20 cellular contexts compared by ENCODE assay signal in the genomic region with DNA sequence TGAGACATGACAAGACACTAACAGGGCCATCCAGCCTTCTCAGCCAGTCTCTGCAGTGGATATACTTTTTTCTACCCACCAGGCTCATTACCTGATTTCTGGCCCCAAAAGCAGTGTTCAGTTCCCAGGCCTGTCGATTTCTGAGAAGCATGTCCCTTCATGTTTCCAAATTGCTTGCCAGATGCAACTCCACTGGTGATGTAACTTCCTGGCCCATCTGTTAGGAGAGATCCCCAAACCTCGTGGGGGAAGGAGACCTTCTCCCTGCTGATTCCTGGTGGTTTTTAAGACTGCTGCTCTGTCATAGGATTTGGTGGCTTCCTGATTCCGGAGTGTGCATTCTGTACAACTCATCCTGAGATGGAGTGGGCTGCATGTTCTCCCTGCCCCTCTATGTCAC. TPM values are rescaled to one million over a fixed set of nuclear protein-coding genes. Genes with fewer than 3 reads are reported as not detected.
DNase-seq lines count a peak whose midpoint lies in the region; ATAC-seq and TF ChIP-seq lines count a peak whose summit lies in the region.
"Had no signal": no experiment of that assay in that cellular context is flagged by ENCODE, and none has a peak within 500 bp of the region (broad histone marks: within the 10 kb centered on the region; RNA-seq: fewer than 3 reads in every experiment).

No MANE protein-coding gene starts in this region.

- peaks cover 50% of the 10 kb centered on the region for H3K36me3 ChIP-seq in IMR-90 (ENCODE audit: control insufficient read depth, insufficient read depth, low read length)

- H2AK5ac ChIP-seq in IMR-90 (ENCODE audit: low read depth, low read length), result no peak overlapping the region

- no TSS peak for BruUV-seq in IMR-90 (replicated peaks; lab: Mats Ljungman, UMichigan)

- no peak overlapping the region for H3K4me2 ChIP-seq in IMR-90 (ENCODE audit: low read depth, low read length)

- peak overlapping the region; percentile 34 for H3K27ac Mint-ChIP-seq in activated T-cell treated with anti-CD3 and anti-CD28 coated beads, Interleukin-2, amount 50 U/mL, for 24 hours
- H3K27ac Mint-ChIP-seq in activated T-cell treated with anti-CD3 and anti-CD28 coated beads, Interleukin-2, amount 50 U/mL, for 72 hours, result no peak overlapping the region

- H4K91ac ChIP-seq in IMR-90 (ENCODE audit: insufficient read depth, low read depth, low read length), result no peak overlapping the region

- H3K36me3 Mint-ChIP-seq in activated T-cell treated with anti-CD3 and anti-CD28 coated beads, Interleukin-2, amount 50 U/mL, for 24 hours (ENCODE audit: low read depth), result peaks cover 68% of the 10 kb centered on the region
- H3K36me3 Mint-ChIP-seq in activated T-cell treated with anti-CD3 and anti-CD28 coated beads, Interleukin-2, amount 50 U/mL, for 72 hours (ENCODE audit: insufficient read depth in 2 of 2), result peaks cover 5 to 17% of the 10 kb centered on the region in 2 donors

- no peak overlapping the region for H3K4ac ChIP-seq in IMR-90 (ENCODE audit: low read depth, low read length)

- no peaks in the 10 kb centered on the region for H3K4me1 Mint-ChIP-seq in activated T-cell treated with anti-CD3 and anti-CD28 coated beads, Interleukin-2, amount 50 U/mL, for 24 hours (ENCODE audit: low read depth)
- H3K4me1 Mint-ChIP-seq in activated T-cell treated with anti-CD3 and anti-CD28 coated beads, Interleukin-2, amount 50 U/mL, for 72 hours (ENCODE audit: low read depth), result no peaks in the 10 kb centered on the region
- H3K4me1 Mint-ChIP-seq: neural crest cell had no signal

- H3K27me3 Mint-ChIP-seq in activated T-cell treated with anti-CD3 and anti-CD28 coated beads, Interleukin-2, amount 50 U/mL, for 24 hours, result no peaks in the 10 kb centered on the region
- H3K27me3 Mint-ChIP-seq in activated T-cell treated with anti-CD3 and anti-CD28 coated beads, Interleukin-2, amount 50 U/mL, for 72 hours (ENCODE audit: low read depth), result no peaks in the 10 kb centered on the region

- no peaks in the 10 kb centered on the region for H4K20me1 ChIP-seq in IMR-90 (ENCODE audit: insufficient read depth, low read length)

- H2BK20ac ChIP-seq in IMR-90 (ENCODE audit: low read depth, low read length), result no peak overlapping the region

- no peak overlapping the region for H2AK9ac ChIP-seq in IMR-90 (replicated peaks; ENCODE audit: low read depth, low read length, poor library complexity)

- no peak overlapping the region for H3K9ac ChIP-seq in IMR-90 (ENCODE audit: low read depth, low read length)

- no peak overlapping the region for H3K18ac ChIP-seq in IMR-90 (ENCODE audit: low read depth, low read length)

- peaks cover 17% of the 10 kb centered on the region for H3K9me1 ChIP-seq in IMR-90 (ENCODE audit: insufficient read depth, low read length)

- H3K27me3 ChIP-seq in IMR-90 (ENCODE audit: control insufficient read depth, insufficient read depth, low read length), result no peaks in the 10 kb centered on the region
- H3K27me3 ChIP-seq: ascending aorta, suprapubic skin had no signal

- WGBS in IMR-90 (ENCODE audit: extremely low coverage in 2 of 2, insufficient read length in 1 of 2), 2 experiments, result 100% methylated on average over 1 of the region's 3 CpGs; no CpG with 5 or more reads in 1 of the 2 experiments

- H3K4me1 ChIP-seq in IMR-90 (ENCODE audit: control insufficient read depth, insufficient read depth, low read length), result peaks cover 10% of the 10 kb centered on the region
- H3K4me1 ChIP-seq: ascending aorta had no signal

- no peak overlapping the region for H2BK15ac ChIP-seq in IMR-90 (ENCODE audit: low read depth, low read length)

- TF ChIP-seq RAD21 in IMR-90 (IDR thresholded peaks at IDR 0.05; ENCODE audit: low read length), result no peak

- H3K4me3 Mint-ChIP-seq in activated T-cell treated with anti-CD3 and anti-CD28 coated beads, Interleukin-2, amount 50 U/mL, for 24 hours, result no peak overlapping the region
- no peak overlapping the region for H3K4me3 Mint-ChIP-seq in activated T-cell treated with anti-CD3 and anti-CD28 coated beads, Interleukin-2, amount 50 U/mL, for 72 hours
- H3K4me3 Mint-ChIP-seq: neural crest cell had no signal

- no peaks in the 10 kb centered on the region for H3K9me3 Mint-ChIP-seq in activated T-cell treated with anti-CD3 and anti-CD28 coated beads, Interleukin-2, amount 50 U/mL, for 24 hours
- H3K9me3 Mint-ChIP-seq in activated T-cell treated with anti-CD3 and anti-CD28 coated beads, Interleukin-2, amount 50 U/mL, for 72 hours, result no peaks in the 10 kb centered on the region
- H3K9me3 Mint-ChIP-seq: neural crest cell had no signal

- POLR2A ChIA-PET in IMR-90 (lab: Charles Lee; ENCODE audit: unreplicated experiment), result no interaction called here

- H4K5ac ChIP-seq in IMR-90 (ENCODE audit: low read depth, low read length), result no peak overlapping the region

- H4K8ac ChIP-seq in IMR-90 (ENCODE audit: low read depth in 2 of 2, low read length in 2 of 2), result peak overlapping the region in 1 of 2 experiments; percentile 26; a peak in 1 of 4 replicates

- no peak for ATAC-seq in activated T-cell treated with anti-CD3 and anti-CD28 coated beads, Interleukin-2, amount 50 U/mL, for 72 hours (replicated peaks in 1 of 2)
- no peak for ATAC-seq in IMR-90 (ENCODE audit: low read depth)
- no peak for ATAC-seq in GM19467 (IDR thresholded peaks at IDR 0.05; ENCODE audit: unreplicated experiment)
- ATAC-seq: HepG2 had no signal

- no peak overlapping the region for H2BK5ac ChIP-seq in IMR-90 (ENCODE audit: low read depth, low read length, poor library complexity, severe bottlenecking)

- no peak overlapping the region for H2AFZ ChIP-seq in IMR-90 (replicated peaks; ENCODE audit: low read length, poor library complexity)

- H3K14ac ChIP-seq in IMR-90 (replicated peaks; ENCODE audit: low read depth, low read length), result no peak overlapping the region

- H3K9me3 ChIP-seq in IMR-90 (ENCODE audit: control insufficient read depth, insufficient read depth, low read length), result no peaks in the 10 kb centered on the region
- H3K9me3 ChIP-seq: ascending aorta, suprapubic skin had no signal

- no peak overlapping the region for H3K4me3 ChIP-seq in IMR-90 (ENCODE audit: insufficient read depth, low read depth, low read length)
- no peak overlapping the region for H3K4me3 ChIP-seq in cardiac fibroblast (replicated peaks in 1 of 2; ENCODE audit: low read depth in 2 of 2, low read length in 2 of 2)
- H3K4me3 ChIP-seq: ascending aorta, suprapubic skin had no signal

- H2BK120ac ChIP-seq in IMR-90 (ENCODE audit: low read depth, low read length), result no peak overlapping the region

- in situ Hi-C loops in IMR-90 (cut with MboI; ENCODE audit: low sequenced_read_pairs), result no loop called here

- CTCF ChIA-PET in IMR-90 (lab: Yijun Ruan, JAX), result interaction anchor here (0.8 kb wide), 1 partner anchor 23 kb away, joined by 3 read pairs; no protein-coding TSS in a partner anchor

- intact Hi-C loops in IMR-90 (cut with micrococcal nuclease), result no loop called here

- H3K56ac ChIP-seq in IMR-90 (ENCODE audit: extremely low read depth, insufficient read depth, low read length), result no peak overlapping the region

- peaks cover 0 to 19% of the 10 kb centered on the region in 2 experiments; a peak in 1 of 4 replicates for H3K79me1 ChIP-seq in IMR-90 (ENCODE audit: low read depth in 1 of 2, low read length in 2 of 2)

- TF ChIP-seq CTCF in IMR-90 (conservative IDR thresholded peaks at IDR 0.05; ENCODE audit: low read depth, low read length) (no peak), cardiac fibroblast (IDR thresholded peaks at IDR 0.05; ENCODE audit: low read depth, low read length) (no peak)

- H3K23ac ChIP-seq in IMR-90 (ENCODE audit: low read depth, low read length), result no peak overlapping the region

- TF ChIP-seq POLR2A in IMR-90 (IDR thresholded peaks at IDR 0.05; ENCODE audit: low read depth, low read length), result no peak

- DNase-seq in activated T-cell treated with anti-CD3 and anti-CD28 coated beads, Interleukin-2, amount 50 U/mL, for 24 hours, result no peak
- DNase-seq in activated T-cell treated with anti-CD3 and anti-CD28 coated beads, Interleukin-2, amount 50 U/mL, for 72 hours, result no peak
- DNase-seq in IMR-90 (peak; percentile 32), cardiac fibroblast (ENCODE audit: low read depth in 2 of 2) (peak; percentile 25 to 51), myocyte (ENCODE audit: low read depth) (peak; percentile 24), nucleus accumbens (lab: John Stamatoyannopoulos, UW) (no peak), NCI-H510A (lab: John Stamatoyannopoulos, UW) (no peak)
- DNase-seq: activated CD4-positive, alpha-beta T cell treated with anti-CD3 and anti-CD28 coated beads for 48 hours; activated naive CD4-positive, alpha-beta T cell treated with Interleukin-2 at 50 U/mL for 16 hours; C1 segment of cervical spinal cord; foreskin melanocyte; HCEC 1CT; NCI-H187 treated with DMSO at 0.1 percent for 48 hours; stimulated activated CD4-positive, alpha-beta T cell treated with anti-CD3 and anti-CD28 coated beads, Interleukin-12 subunit alpha, Interleukin-12 subunit beta, amount 100 ng/mL, for 4 hours; SW 1271 had no signal

- H3K27ac ChIP-seq in IMR-90 (ENCODE audit: insufficient read depth, low read length), result no peak overlapping the region
- H3K27ac ChIP-seq: ascending aorta, suprapubic skin had no signal

- dilution Hi-C loops in IMR-90 (cut with HindIII; ENCODE audit: low sequenced_read_pairs, unreplicated experiment), result no loop called here

TF ChIP-seq in IMR-90, 13 proteins besides CTCF, POLR2A, EP300 and RAD21 (continues in another document):
- TF ChIP-seq FOS (IDR thresholded peaks at IDR 0.05; ENCODE audit: low read depth, low read length), result no peak
- no peak for TF ChIP-seq RFX5 (IDR thresholded peaks at IDR 0.05; ENCODE audit: low read depth, low read length)
- TF ChIP-seq MXI1 (IDR thresholded peaks at IDR 0.05; ENCODE audit: borderline replicate concordance, low read depth, low read length), result no peak

RNA-seq across cellular contexts. Expression of a gene that starts 31.6 kb away (rescaled TPM):
- total RNA-seq in activated T-cell treated with anti-CD3 and anti-CD28 coated beads, Interleukin-2, amount 50 U/mL, for 72 hours, result 10 to 100 TPM; 39.0 to 39.8 TPM
- 47.0 and 71.1 TPM in 2 replicates for total RNA-seq in IMR-90 (2012; rRNA removed)
- 24.0 and 28.5 TPM in 2 replicates for polyA plus RNA-seq in IMR-90 (2012; rRNA removed)
- 8.0 and 10.3 TPM in 2 replicates for polyA plus RNA-seq in IMR-90 (2012; cell fraction: cytosol; rRNA removed)
- 1.8 and 8.3 TPM in 2 replicates for polyA plus RNA-seq in IMR-90 (2012; cell fraction: nucleus; rRNA removed; ENCODE audit: low replicate concordance)
- 73.5 and 102 TPM in 2 replicates for total RNA-seq in myocyte
- 36.6 TPM for polyA plus RNA-seq in myocyte (2012)

RNA-seq across cellular contexts. Expression of a gene that starts 54.5 kb away (rescaled TPM):
- total RNA-seq in activated T-cell treated with anti-CD3 and anti-CD28 coated beads, Interleukin-2, amount 50 U/mL, for 72 hours, result 1 to 10 TPM; 4.8 to 6.5 TPM
- under 0.01 and 0.18 TPM in 2 replicates for total RNA-seq in IMR-90 (2012; rRNA removed)
- 0.60 and 1.0 TPM in 2 replicates for polyA plus RNA-seq in IMR-90 (2012; rRNA removed)
- polyA plus RNA-seq in IMR-90 (2012; cell fraction: cytosol; rRNA removed), result 0.21 and 0.42 TPM in 2 replicates
- polyA plus RNA-seq in IMR-90 (2012; cell fraction: nucleus; rRNA removed; ENCODE audit: low replicate concordance), result 0.94 and 1.4 TPM in 2 replicates
- 0.57 and 2.0 TPM in 2 replicates for total RNA-seq in myocyte
- 1.1 TPM for polyA plus RNA-seq in myocyte (2012)

Comparison
In these comparisons a context has a peak if more than half of its experiments do, and no peak if none do; other contexts are left out.
1. DNase-seq: peak in IMR-90 (single experiment), cardiac fibroblast (2 of 2) and myocyte (single experiment); none in activated T-cell treated with anti-CD3 and anti-CD28 coated beads, Interleukin-2, amount 50 U/mL, for 24 hours (single experiment), activated T-cell treated with anti-CD3 and anti-CD28 coated beads, Interleukin-2, amount 50 U/mL, for 72 hours (0 of 2), nucleus accumbens (0 of 56) and NCI-H510A (single experiment).